In genomic region chr17:20095366-20096080, GRCh38 we compare ENCODE assay signal across 1 cellular context.
A peak's percentile ranks its signal among the peaks of the same experiment; 100 is the strongest.
TF ChIP-seq lines count a peak whose summit lies in the region.

No MANE protein-coding gene starts in this region.

TF ChIP-seq in HepG2, 621 proteins besides CTCF, POLR2A, EP300 and RAD21 (continued from another document):
- TF ChIP-seq AHDC1 (CRISPR knock-in tag; IDR thresholded peaks at IDR 0.05; ENCODE audit: borderline replicate concordance) = no peak
- TF ChIP-seq, protein P1, sequence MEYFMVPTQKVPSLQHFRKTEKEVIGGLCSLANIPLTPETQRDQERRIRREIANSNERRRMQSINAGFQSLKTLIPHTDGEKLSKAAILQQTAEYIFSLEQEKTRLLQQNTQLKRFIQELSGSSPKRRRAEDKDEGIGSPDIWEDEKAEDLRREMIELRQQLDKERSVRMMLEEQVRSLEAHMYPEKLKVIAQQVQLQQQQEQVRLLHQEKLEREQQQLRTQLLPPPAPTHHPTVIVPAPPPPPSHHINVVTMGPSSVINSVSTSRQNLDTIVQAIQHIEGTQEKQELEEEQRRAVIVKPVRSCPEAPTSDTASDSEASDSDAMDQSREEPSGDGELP (IDR thresholded peaks at IDR 0.05; ENCODE audit: borderline replicate concordance, low read depth) = peak; percentile 60; the same call in 1 of the 2 replicates
- no peak for TF ChIP-seq SP140L (CRISPR knock-in tag; IDR thresholded peaks at IDR 0.05; ENCODE audit: borderline replicate concordance)
- TF ChIP-seq, protein P2, sequence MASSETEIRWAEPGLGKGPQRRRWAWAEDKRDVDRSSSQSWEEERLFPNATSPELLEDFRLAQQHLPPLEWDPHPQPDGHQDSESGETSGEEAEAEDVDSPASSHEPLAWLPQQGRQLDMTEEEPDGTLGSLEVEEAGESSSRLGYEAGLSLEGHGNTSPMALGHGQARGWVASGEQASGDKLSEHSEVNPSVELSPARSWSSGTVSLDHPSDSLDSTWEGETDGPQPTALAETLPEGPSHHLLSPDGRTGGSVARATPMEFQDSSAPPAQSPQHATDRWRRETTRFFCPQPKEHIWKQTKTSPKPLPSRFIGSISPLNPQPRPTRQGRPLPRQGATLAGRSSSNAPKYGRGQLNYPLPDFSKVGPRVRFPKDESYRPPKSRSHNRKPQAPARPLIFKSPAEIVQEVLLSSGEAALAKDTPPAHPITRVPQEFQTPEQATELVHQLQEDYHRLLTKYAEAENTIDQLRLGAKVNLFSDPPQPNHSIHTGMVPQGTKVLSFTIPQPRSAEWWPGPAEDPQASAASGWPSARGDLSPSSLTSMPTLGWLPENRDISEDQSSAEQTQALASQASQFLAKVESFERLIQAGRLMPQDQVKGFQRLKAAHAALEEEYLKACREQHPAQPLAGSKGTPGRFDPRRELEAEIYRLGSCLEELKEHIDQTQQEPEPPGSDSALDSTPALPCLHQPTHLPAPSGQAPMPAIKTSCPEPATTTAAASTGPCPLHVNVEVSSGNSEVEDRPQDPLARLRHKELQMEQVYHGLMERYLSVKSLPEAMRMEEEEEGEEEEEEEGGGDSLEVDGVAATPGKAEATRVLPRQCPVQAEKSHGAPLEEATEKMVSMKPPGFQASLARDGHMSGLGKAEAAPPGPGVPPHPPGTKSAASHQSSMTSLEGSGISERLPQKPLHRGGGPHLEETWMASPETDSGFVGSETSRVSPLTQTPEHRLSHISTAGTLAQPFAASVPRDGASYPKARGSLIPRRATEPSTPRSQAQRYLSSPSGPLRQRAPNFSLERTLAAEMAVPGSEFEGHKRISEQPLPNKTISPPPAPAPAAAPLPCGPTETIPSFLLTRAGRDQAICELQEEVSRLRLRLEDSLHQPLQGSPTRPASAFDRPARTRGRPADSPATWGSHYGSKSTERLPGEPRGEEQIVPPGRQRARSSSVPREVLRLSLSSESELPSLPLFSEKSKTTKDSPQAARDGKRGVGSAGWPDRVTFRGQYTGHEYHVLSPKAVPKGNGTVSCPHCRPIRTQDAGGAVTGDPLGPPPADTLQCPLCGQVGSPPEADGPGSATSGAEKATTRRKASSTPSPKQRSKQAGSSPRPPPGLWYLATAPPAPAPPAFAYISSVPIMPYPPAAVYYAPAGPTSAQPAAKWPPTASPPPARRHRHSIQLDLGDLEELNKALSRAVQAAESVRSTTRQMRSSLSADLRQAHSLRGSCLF (CRISPR knock-in tag; IDR thresholded peaks at IDR 0.05; ENCODE audit: borderline replicate concordance) = no peak
- TF ChIP-seq HES4 (CRISPR knock-in tag; IDR thresholded peaks at IDR 0.05; ENCODE audit: borderline replicate concordance) = no peak
- no peak for TF ChIP-seq SRSF1 (optimal IDR thresholded peaks at IDR 0.05; ENCODE audit: low read depth, low read length)
- no peak for TF ChIP-seq ZC3H13 (CRISPR knock-in tag; IDR thresholded peaks at IDR 0.05)
- TF ChIP-seq ZNF136 (CRISPR knock-in tag; IDR thresholded peaks at IDR 0.05; ENCODE audit: low read depth) = no peak
- TF ChIP-seq SP2 (CRISPR knock-in tag; IDR thresholded peaks at IDR 0.05) = no peak
- peak; percentile 30 for TF ChIP-seq TEAD3 (CRISPR knock-in tag; optimal IDR thresholded peaks at IDR 0.05; ENCODE audit: borderline replicate concordance)
- no peak for TF ChIP-seq CCDC6 (CRISPR knock-in tag; IDR thresholded peaks at IDR 0.05)
- no peak for TF ChIP-seq ZNF839 (CRISPR knock-in tag; IDR thresholded peaks at IDR 0.05; ENCODE audit: borderline replicate concordance)
- no peak for TF ChIP-seq SALL1 (CRISPR knock-in tag; IDR thresholded peaks at IDR 0.05)
- TF ChIP-seq SNAPC5 (CRISPR knock-in tag; IDR thresholded peaks at IDR 0.05; ENCODE audit: borderline replicate concordance) = no peak
- 0 out of 2 replicates have a peak, but pooled peaks have one; percentile 34 for TF ChIP-seq ZSCAN22 (CRISPR knock-in tag; IDR thresholded peaks at IDR 0.05)
- no peak for TF ChIP-seq SMAD1 (CRISPR knock-in tag; IDR thresholded peaks at IDR 0.05; ENCODE audit: borderline replicate concordance, low read depth)
- TF ChIP-seq, protein P3, sequence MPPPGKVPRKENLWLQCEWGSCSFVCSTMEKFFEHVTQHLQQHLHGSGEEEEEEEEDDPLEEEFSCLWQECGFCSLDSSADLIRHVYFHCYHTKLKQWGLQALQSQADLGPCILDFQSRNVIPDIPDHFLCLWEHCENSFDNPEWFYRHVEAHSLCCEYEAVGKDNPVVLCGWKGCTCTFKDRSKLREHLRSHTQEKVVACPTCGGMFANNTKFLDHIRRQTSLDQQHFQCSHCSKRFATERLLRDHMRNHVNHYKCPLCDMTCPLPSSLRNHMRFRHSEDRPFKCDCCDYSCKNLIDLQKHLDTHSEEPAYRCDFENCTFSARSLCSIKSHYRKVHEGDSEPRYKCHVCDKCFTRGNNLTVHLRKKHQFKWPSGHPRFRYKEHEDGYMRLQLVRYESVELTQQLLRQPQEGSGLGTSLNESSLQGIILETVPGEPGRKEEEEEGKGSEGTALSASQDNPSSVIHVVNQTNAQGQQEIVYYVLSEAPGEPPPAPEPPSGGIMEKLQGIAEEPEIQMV (CRISPR knock-in tag; IDR thresholded peaks at IDR 0.05; ENCODE audit: low read depth) = no peak
- TF ChIP-seq ZIK1 (CRISPR knock-in tag; IDR thresholded peaks at IDR 0.05; ENCODE audit: borderline replicate concordance, low read depth) = no peak
- no peak for TF ChIP-seq NFE2L1 (CRISPR knock-in tag; IDR thresholded peaks at IDR 0.05; ENCODE audit: borderline replicate concordance)
- no peak for TF ChIP-seq TIGD3 (CRISPR knock-in tag; IDR thresholded peaks at IDR 0.05; ENCODE audit: borderline replicate concordance)
- TF ChIP-seq XRCC5 (optimal IDR thresholded peaks at IDR 0.05; ENCODE audit: low read length) = peak; percentile 44
- TF ChIP-seq, protein P4, sequence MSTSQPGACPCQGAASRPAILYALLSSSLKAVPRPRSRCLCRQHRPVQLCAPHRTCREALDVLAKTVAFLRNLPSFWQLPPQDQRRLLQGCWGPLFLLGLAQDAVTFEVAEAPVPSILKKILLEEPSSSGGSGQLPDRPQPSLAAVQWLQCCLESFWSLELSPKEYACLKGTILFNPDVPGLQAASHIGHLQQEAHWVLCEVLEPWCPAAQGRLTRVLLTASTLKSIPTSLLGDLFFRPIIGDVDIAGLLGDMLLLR (CRISPR knock-in tag; IDR thresholded peaks at IDR 0.05) = no peak
- no peak for TF ChIP-seq ZNF83 (CRISPR knock-in tag; IDR thresholded peaks at IDR 0.05; ENCODE audit: borderline replicate concordance)
